ENCODE assay signal across 11 cellular contexts in the genomic region with DNA sequence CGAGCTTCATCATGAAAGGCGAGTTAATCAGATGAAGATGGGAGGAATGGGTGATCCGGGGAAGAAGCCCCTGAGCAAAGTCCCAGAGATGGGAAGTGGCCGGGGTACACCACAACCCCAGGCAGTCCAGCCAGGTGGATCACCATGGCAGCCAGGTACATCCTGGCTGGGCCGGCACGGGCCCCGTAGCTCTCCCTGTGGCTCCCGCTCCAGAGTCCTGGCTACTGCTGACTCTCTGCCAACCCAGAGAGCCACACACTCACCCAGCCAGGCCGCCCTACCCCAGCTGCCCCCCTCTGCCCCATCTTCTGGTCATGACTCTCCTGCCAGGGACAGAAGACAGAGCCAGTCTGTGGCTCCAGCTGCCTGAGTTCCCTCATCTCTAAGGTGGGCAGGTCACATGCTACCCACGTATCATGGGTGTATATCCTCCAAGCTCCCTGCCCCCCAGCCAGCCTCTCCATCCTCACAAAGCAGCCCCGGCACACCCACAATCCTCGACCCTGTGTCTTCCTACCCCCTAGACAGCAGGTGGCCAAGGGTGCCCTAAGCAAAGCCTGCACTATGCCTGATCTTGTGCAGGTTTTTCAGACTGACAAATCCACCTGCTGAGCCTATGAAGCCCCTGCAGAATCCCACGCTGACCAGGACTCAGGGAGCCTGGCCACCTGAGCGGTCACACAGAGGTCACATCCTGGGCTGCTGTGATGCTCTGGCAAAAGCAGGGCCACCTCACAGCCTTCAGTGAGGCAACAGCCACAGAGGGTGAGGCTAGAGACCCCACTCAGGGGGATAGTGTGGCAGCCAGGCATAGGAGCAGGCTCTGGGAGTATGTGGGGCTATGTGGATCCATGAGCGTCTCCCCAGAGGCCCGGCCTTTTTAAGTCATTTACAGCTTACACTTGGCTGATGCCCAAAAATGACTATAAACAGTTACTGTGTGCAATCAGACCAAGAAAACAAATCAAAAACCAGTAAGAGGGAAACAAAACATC. TPM values are rescaled to one million over a fixed set of nuclear protein-coding genes. Genes with fewer than 3 reads are reported as not detected.
DNase-seq lines count a peak whose midpoint lies in the region; ATAC-seq and TF ChIP-seq lines count a peak whose summit lies in the region.
"Had no signal": no experiment of that assay in that cellular context is flagged by ENCODE, and none has a peak within 500 bp of the region (broad histone marks: within the 10 kb centered on the region; RNA-seq: fewer than 3 reads in every experiment).

No MANE protein-coding gene starts in this region.

- peaks cover 5% of the 10 kb centered on the region for H3K79me2 ChIP-seq in smooth muscle cell (ENCODE audit: low read depth)

- H3K9me3 ChIP-seq in HEK293 (ENCODE audit: control insufficient read depth, insufficient read depth, low read depth, low read length) (no peaks in the 10 kb centered on the region), smooth muscle cell (replicated peaks; ENCODE audit: low read depth) (no peaks in the 10 kb centered on the region)

- H3K36me3 ChIP-seq in HEK293 (ENCODE audit: control insufficient read depth in 2 of 2, insufficient read depth in 1 of 2, low read length in 2 of 2) (peaks cover 0 to 5% of the 10 kb centered on the region in 2 experiments; a peak in 1 of 3 replicates), smooth muscle cell (ENCODE audit: low read depth) (no peaks in the 10 kb centered on the region)

- peak; percentile 23 for DNase-seq in activated CD8-positive, alpha-beta T cell treated with anti-CD3 and anti-CD28 coated beads, Interleukin-2, amount 10 ng/mL, durations not matched to agents 7 days and 5 days
- DNase-seq in immature natural killer cell, result no peak
- DNase-seq in smooth muscle cell (lab: John Stamatoyannopoulos, UW; ENCODE audit: unreplicated experiment), result no peak
- DNase-seq in NCI-H2171 treated with DMSO at 0.1 percent for 48 hours (lab: John Stamatoyannopoulos, UW), result no peak
- DNase-seq: activated CD4-positive, alpha-beta T cell treated with anti-CD3 and anti-CD28 coated beads, Interleukin-2, amount 50 U/mL, for 48 hours; HCEC 1CT; NCI-H1105 treated with DMSO at 0.1 percent for 48 hours had no signal

- H3K27me3 Mint-ChIP-seq in activated CD8-positive, alpha-beta T cell treated with anti-CD3 and anti-CD28 coated beads, Interleukin-2, amount 10 ng/mL, durations not matched to agents 7 days and 5 days (ENCODE audit: low read depth), result no peaks in the 10 kb centered on the region
- H3K27me3 Mint-ChIP-seq in immature natural killer cell (ENCODE audit: low read depth in 3 of 3), result peaks cover 6 to 10% (median 7%) of the 10 kb centered on the region in 3 donors

- no peaks in the 10 kb centered on the region for H3K9me3 Mint-ChIP-seq in activated CD8-positive, alpha-beta T cell treated with anti-CD3 and anti-CD28 coated beads, Interleukin-2, amount 10 ng/mL, durations not matched to agents 7 days and 5 days (ENCODE audit: insufficient read depth)
- H3K9me3 Mint-ChIP-seq in immature natural killer cell, result no peaks in the 10 kb centered on the region

- H3K4me1 ChIP-seq in HEK293 (ENCODE audit: control insufficient read depth, insufficient read depth, low read length) (peaks cover 7% of the 10 kb centered on the region), smooth muscle cell (ENCODE audit: low read depth) (peaks cover 24% of the 10 kb centered on the region)

- H3K27ac ChIP-seq in HEK293 (ENCODE audit: extremely low read depth, low read depth, low read length), result no peak overlapping the region
- peak overlapping the region; percentile 92 for H3K27ac ChIP-seq in smooth muscle cell (ENCODE audit: low read depth)

- peak overlapping the region; percentile 13 for H3K27ac Mint-ChIP-seq in activated CD8-positive, alpha-beta T cell treated with anti-CD3 and anti-CD28 coated beads, Interleukin-2, amount 10 ng/mL, durations not matched to agents 7 days and 5 days
- H3K27ac Mint-ChIP-seq in immature natural killer cell, result peak overlapping the region; percentile 90 to 96 (median 92)

- 92% methylated on average over 15 of the region's 16 CpGs for WGBS in smooth muscle cell (ENCODE audit: low lambda C conversion rate)

- no peak overlapping the region for H3K4me2 ChIP-seq in smooth muscle cell

- peaks cover 32% of the 10 kb centered on the region for H3K4me1 Mint-ChIP-seq in activated CD8-positive, alpha-beta T cell treated with anti-CD3 and anti-CD28 coated beads, Interleukin-2, amount 10 ng/mL, durations not matched to agents 7 days and 5 days (ENCODE audit: low read depth)
- peaks cover 17 to 25% of the 10 kb centered on the region in 2 donors for H3K4me1 Mint-ChIP-seq in immature natural killer cell

- H2AFZ ChIP-seq in smooth muscle cell (ENCODE audit: low read depth), result no peak overlapping the region

- no peaks in the 10 kb centered on the region for H4K20me1 ChIP-seq in smooth muscle cell (ENCODE audit: low read depth)

- TF ChIP-seq CTCF in HEK293 (tag by site-specific recombination; IDR thresholded peaks at IDR 0.05), result no peak
- TF ChIP-seq CTCF in smooth muscle cell (IDR thresholded peaks at IDR 0.05; ENCODE audit: borderline replicate concordance, insufficient read depth, poor library complexity, severe bottlenecking), result no peak

- no peak for ATAC-seq in activated CD8-positive, alpha-beta T cell treated with anti-CD3 and anti-CD28 coated beads, Interleukin-2, amount 10 ng/mL, durations not matched to agents 7 days and 5 days
- ATAC-seq in GM18517 (IDR thresholded peaks at IDR 0.05; ENCODE audit: unreplicated experiment) (no peak), HG03280 (IDR thresholded peaks at IDR 0.05; ENCODE audit: unreplicated experiment) (no peak)
- ATAC-seq: Panc1 had no signal

- POLR2A ChIA-PET in HEK293 (lab: Yijun Ruan, JAX), result interaction anchor here (1.3 to 1.8 kb wide), 3 partner anchors 13 to 575 kb away, joined by 3 to 4 read pairs (median 3); a partner anchor contains a TSS
- POLR2A ChIA-PET in activated CD8-positive, alpha-beta T cell treated with anti-CD3 and anti-CD28 coated beads, Interleukin-2, amount 10 ng/mL, durations not matched to agents 7 days and 5 days (lab: Charles Lee), result interaction anchor here (0.6 kb wide), 1 partner anchor 571 kb away, joined by 3 read pairs; no protein-coding TSS in a partner anchor

- H3K36me3 Mint-ChIP-seq in activated CD8-positive, alpha-beta T cell treated with anti-CD3 and anti-CD28 coated beads, Interleukin-2, amount 10 ng/mL, durations not matched to agents 7 days and 5 days (ENCODE audit: low read depth), result peaks cover 2% of the 10 kb centered on the region
- no peaks in the 10 kb centered on the region for H3K36me3 Mint-ChIP-seq in immature natural killer cell

- H3K9ac ChIP-seq in smooth muscle cell (ENCODE audit: low read depth), result no peak overlapping the region

- H3F3A ChIP-seq in smooth muscle cell (ENCODE audit: low read depth), result peaks cover 23% of the 10 kb centered on the region

- H3K4me3 Mint-ChIP-seq in activated CD8-positive, alpha-beta T cell treated with anti-CD3 and anti-CD28 coated beads, Interleukin-2, amount 10 ng/mL, durations not matched to agents 7 days and 5 days, result no peak overlapping the region
- H3K4me3 Mint-ChIP-seq in immature natural killer cell, result peak overlapping the region; percentile 17 to 70 (median 54)

- CTCF ChIA-PET in HEK293 (lab: Yijun Ruan, JAX), result interaction anchor here (0.6 to 2.1 kb wide), 3 partner anchors 121 to 575 kb away, joined by 3 to 8 read pairs (median 6); no protein-coding TSS in a partner anchor
- CTCF ChIA-PET in activated CD8-positive, alpha-beta T cell treated with anti-CD3 and anti-CD28 coated beads, Interleukin-2, amount 10 ng/mL, durations not matched to agents 7 days and 5 days (lab: Charles Lee), result interaction anchor here (1.0 to 3.7 kb wide), 7 partner anchors 12 to 586 kb away, joined by 3 to 20 read pairs (median 6); a partner anchor contains a TSS

- no peaks in the 10 kb centered on the region for H3K27me3 ChIP-seq in smooth muscle cell (ENCODE audit: low read depth)

- no peak overlapping the region for H3K4me3 ChIP-seq in HEK293 (ENCODE audit: low read depth, low read length)
- no peak overlapping the region for H3K4me3 ChIP-seq in smooth muscle cell

TF ChIP-seq in HEK293, 187 proteins besides CTCF, POLR2A, EP300 and RAD21 (continues in another document):
- TF ChIP-seq ZNF558 (tag by site-specific recombination; IDR thresholded peaks at IDR 0.05) (no peak), ZNF335 (tag by site-specific recombination; conservative IDR thresholded peaks at IDR 0.05) (peak; percentile 91), ZFP69B (tag by site-specific recombination; IDR thresholded peaks at IDR 0.05) (peak; percentile 74; the same call in 1 of the 2 replicates), GLIS1 (tag by site-specific recombination; IDR thresholded peaks at IDR 0.05) (peak; percentile 41)
- TF ChIP-seq, protein P1, sequence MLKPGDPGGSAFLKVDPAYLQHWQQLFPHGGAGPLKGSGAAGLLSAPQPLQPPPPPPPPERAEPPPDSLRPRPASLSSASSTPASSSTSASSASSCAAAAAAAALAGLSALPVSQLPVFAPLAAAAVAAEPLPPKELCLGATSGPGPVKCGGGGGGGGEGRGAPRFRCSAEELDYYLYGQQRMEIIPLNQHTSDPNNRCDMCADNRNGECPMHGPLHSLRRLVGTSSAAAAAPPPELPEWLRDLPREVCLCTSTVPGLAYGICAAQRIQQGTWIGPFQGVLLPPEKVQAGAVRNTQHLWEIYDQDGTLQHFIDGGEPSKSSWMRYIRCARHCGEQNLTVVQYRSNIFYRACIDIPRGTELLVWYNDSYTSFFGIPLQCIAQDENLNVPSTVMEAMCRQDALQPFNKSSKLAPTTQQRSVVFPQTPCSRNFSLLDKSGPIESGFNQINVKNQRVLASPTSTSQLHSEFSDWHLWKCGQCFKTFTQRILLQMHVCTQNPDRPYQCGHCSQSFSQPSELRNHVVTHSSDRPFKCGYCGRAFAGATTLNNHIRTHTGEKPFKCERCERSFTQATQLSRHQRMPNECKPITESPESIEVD (tag by site-specific recombination; IDR thresholded peaks at IDR 0.05), result peak; percentile 51
- TF ChIP-seq, protein P2, sequence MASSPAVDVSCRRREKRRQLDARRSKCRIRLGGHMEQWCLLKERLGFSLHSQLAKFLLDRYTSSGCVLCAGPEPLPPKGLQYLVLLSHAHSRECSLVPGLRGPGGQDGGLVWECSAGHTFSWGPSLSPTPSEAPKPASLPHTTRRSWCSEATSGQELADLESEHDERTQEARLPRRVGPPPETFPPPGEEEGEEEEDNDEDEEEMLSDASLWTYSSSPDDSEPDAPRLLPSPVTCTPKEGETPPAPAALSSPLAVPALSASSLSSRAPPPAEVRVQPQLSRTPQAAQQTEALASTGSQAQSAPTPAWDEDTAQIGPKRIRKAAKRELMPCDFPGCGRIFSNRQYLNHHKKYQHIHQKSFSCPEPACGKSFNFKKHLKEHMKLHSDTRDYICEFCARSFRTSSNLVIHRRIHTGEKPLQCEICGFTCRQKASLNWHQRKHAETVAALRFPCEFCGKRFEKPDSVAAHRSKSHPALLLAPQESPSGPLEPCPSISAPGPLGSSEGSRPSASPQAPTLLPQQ (tag by site-specific recombination; IDR thresholded peaks at IDR 0.05), result peak; percentile 74; the same call in 1 of the 2 replicates

RNA-seq across cellular contexts. Expression of a gene that starts 13.2 kb away (rescaled TPM):
- total RNA-seq in activated CD8-positive, alpha-beta T cell treated with anti-CD3 and anti-CD28 coated beads, Interleukin-2, amount 10 ng/mL, durations not matched to agents 7 days and 5 days, result 10 to 100 TPM; 10.8 to 13.3 TPM
- polyA plus RNA-seq in immature natural killer cell (10 to 100 TPM in 1 of 3 donors, 1 to 10 TPM in 2; 5.3 to 15.7 (median 5.6) TPM), smooth muscle cell (24.4 and 35.4 TPM in 2 replicates)
- 22.2 and 28.7 TPM in 2 replicates for total RNA-seq in smooth muscle cell
